Comparison of ENCODE assay signal across 8 cellular contexts in the genomic region with DNA sequence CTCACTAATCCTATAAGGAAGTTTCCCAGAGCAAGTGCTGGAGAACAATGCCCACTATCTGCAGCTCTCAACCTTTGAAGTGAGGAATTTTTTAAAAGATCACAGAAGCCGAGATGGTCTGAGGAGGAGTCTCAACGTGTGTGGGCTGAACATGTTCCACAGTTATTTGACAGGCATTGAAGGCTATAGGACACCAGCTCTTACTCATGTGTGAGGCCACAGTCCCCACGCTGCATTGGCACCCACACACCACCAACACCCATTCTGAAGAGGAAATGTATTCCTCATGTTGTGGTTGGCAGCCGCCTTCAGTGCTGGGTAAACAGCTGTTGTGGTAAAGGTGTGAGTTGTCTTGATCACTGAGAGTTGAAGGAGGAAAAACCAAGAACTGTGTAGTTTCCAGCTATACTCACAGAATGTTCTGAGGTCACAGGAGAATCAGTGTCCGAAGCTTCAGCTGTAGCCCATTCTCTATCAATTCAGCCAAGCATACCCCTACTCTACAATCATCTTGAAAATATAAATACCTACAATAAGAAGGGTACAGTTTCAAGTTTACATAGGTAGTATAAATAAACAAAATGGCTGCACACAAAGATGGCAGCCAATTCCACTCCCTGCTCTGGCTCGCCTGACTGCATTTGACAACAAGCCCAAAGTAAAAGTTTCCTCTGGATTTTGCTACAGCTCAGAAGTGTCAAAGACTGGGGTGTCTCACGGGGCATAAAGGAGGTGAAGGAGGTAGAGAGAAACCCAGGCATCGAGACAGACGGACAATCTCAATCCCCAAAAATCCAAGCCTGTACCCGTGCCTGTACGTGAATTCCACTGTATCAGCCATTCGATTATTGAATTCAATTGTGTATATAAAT. TPM values are rescaled to one million over a fixed set of nuclear protein-coding genes. Genes with fewer than 3 reads are reported as not detected.
DNase-seq lines count a peak whose midpoint lies in the region; ATAC-seq and TF ChIP-seq lines count a peak whose summit lies in the region.

No MANE protein-coding gene starts in this region.

- H3K27ac ChIP-seq in SJSA1 (no peak overlapping the region), coronary artery (no peak overlapping the region)

- H3K27me3 ChIP-seq in SJSA1 (replicated peaks), result no peaks in the 10 kb centered on the region

- H3K4me1 ChIP-seq in SJSA1 (replicated peaks), result peaks cover 5% of the 10 kb centered on the region

- no peak overlapping the region for H3K4me3 ChIP-seq in SJSA1
- H3K4me3 ChIP-seq in coronary artery, result no peak overlapping the region

- POLR2A ChIA-PET in GM10248 (lab: Yijun Ruan, JAX), result interaction anchor here (1.1 to 1.4 kb wide), 2 partner anchors 19 to 50 kb away, joined by 3 to 6 read pairs; no protein-coding TSS in a partner anchor

- no peaks in the 10 kb centered on the region for H3K36me3 ChIP-seq in SJSA1

- no peaks in the 10 kb centered on the region for H3K9me3 ChIP-seq in SJSA1 (replicated peaks)

- TF ChIP-seq CTCF in GM10248 (IDR thresholded peaks at IDR 0.05; ENCODE audit: control extremely low read depth, extremely low read depth, low read depth, missing control alignments) (no peak), coronary artery (IDR thresholded peaks at IDR 0.05) (no peak)

- DNase-seq in GM10248 (ENCODE audit: extremely low spot score) (peak; percentile 38), SJSA1 (ENCODE audit: low read depth in 1 of 2, low spot score in 2 of 2) (peak; percentile 39 to 49), coronary artery (ENCODE audit: low spot score) (no peak), DMS153 (lab: John Stamatoyannopoulos, UW) (no peak), NCI-H2196 (lab: John Stamatoyannopoulos, UW; ENCODE audit: unreplicated experiment) (no peak)
- DNase-seq in activated naive CD8-positive, alpha-beta T cell treated with anti-CD3 and anti-CD28 coated beads, Interleukin-2, amount 50 U/mL, for 16 hours (ENCODE audit: low read depth, low spot score), result peak; percentile 68
- peak; percentile 62 to 76 for DNase-seq in stimulated activated CD4-positive, alpha-beta T cell treated with anti-CD3 and anti-CD28 coated beads, Interleukin-1b, Interleukin-23, amount 100 ng/mL, for 4 hours (ENCODE audit: low read depth in 2 of 2)

- ATAC-seq in HG02571 (IDR thresholded peaks at IDR 0.05; ENCODE audit: unreplicated experiment), result peak; percentile 93

- CTCF ChIA-PET in GM10248 (lab: Yijun Ruan, JAX), result interaction anchor here (0.7 to 2.8 kb wide), 11 partner anchors 9 to 154 kb away, joined by 3 to 9 read pairs (median 4); no protein-coding TSS in a partner anchor

RNA-seq across cellular contexts. Expression of a gene that starts 12.1 kb away (rescaled TPM):
- total RNA-seq in SJSA1 (2014; rRNA removed; shearing (Covaris generic)), result 0.39 TPM in 1 of 2 replicates, not detected in the other

Comparison
In these comparisons a context has a peak if more than half of its experiments do, and no peak if none do; other contexts are left out.
1. DNase-seq: peak in GM10248 (single experiment), SJSA1 (2 of 2), activated naive CD8-positive, alpha-beta T cell treated with anti-CD3 and anti-CD28 coated beads, Interleukin-2, amount 50 U/mL, for 16 hours (single experiment) and stimulated activated CD4-positive, alpha-beta T cell treated with anti-CD3 and anti-CD28 coated beads, Interleukin-1b, Interleukin-23, amount 100 ng/mL, for 4 hours (2 of 2); none in coronary artery (single experiment), DMS153 (single experiment) and NCI-H2196 (single experiment).